3 cellular contexts compared by ENCODE assay signal in the genomic region with DNA sequence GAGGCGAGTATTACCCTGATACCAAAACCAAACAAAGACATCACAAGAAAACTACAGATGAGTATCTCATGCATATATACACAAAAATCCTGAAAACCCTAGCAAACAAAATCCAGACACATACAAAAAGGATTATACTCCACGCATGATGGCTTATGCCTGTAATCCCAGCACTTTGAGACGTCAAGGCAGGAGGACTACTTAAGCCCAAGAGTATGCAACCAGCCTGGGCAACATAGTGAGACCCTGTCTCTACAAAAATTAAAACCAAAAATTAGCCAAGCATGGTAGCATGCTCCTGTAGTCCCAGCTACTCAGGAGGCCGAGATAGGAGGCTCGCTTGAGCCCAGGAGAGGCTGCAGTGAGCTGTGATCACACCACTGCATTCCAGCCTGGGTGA.
TF ChIP-seq lines count a peak whose summit lies in the region.

No MANE protein-coding gene starts in this region.

TF ChIP-seq in HepG2, 621 proteins besides CTCF, POLR2A, EP300 and RAD21:
- TF ChIP-seq, protein P1, sequence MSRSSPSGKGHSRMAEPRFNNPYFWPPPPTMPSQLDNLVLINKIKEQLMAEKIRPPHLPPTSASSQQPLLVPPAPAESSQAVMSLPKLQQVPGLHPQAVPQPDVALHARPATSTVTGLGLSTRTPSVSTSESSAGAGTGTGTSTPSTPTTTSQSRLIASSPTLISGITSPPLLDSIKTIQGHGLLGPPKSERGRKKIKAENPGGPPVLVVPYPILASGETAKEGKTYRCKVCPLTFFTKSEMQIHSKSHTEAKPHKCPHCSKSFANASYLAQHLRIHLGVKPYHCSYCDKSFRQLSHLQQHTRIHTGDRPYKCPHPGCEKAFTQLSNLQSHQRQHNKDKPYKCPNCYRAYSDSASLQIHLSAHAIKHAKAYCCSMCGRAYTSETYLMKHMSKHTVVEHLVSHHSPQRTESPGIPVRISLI (CRISPR knock-in tag; IDR thresholded peaks at IDR 0.05; ENCODE audit: borderline replicate concordance): 0 out of 2 replicates have a peak, but pooled peaks have one; percentile 21
- TF ChIP-seq, protein P2, sequence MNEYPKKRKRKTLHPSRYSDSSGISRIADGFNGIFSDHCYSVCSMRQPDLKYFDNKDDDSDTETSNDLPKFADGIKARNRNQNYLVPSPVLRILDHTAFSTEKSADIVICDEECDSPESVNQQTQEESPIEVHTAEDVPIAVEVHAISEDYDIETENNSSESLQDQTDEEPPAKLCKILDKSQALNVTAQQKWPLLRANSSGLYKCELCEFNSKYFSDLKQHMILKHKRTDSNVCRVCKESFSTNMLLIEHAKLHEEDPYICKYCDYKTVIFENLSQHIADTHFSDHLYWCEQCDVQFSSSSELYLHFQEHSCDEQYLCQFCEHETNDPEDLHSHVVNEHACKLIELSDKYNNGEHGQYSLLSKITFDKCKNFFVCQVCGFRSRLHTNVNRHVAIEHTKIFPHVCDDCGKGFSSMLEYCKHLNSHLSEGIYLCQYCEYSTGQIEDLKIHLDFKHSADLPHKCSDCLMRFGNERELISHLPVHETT (CRISPR knock-in tag; conservative IDR thresholded peaks at IDR 0.05): no peak
- TF ChIP-seq, protein P3, sequence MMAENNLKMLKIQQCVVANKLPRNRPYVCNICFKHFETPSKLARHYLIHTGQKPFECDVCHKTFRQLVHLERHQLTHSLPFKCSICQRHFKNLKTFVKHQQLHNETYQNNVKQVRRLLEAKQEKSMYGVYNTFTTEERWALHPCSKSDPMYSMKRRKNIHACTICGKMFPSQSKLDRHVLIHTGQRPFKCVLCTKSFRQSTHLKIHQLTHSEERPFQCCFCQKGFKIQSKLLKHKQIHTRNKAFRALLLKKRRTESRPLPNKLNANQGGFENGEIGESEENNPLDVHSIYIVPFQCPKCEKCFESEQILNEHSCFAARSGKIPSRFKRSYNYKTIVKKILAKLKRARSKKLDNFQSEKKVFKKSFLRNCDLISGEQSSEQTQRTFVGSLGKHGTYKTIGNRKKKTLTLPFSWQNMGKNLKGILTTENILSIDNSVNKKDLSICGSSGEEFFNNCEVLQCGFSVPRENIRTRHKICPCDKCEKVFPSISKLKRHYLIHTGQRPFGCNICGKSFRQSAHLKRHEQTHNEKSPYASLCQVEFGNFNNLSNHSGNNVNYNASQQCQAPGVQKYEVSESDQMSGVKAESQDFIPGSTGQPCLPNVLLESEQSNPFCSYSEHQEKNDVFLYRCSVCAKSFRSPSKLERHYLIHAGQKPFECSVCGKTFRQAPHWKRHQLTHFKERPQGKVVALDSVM (CRISPR knock-in tag; IDR thresholded peaks at IDR 0.05): peak; percentile 74
- peak; percentile 82 for TF ChIP-seq ZNF121 (CRISPR knock-in tag; IDR thresholded peaks at IDR 0.05)
- no peak for TF ChIP-seq SIN3A (IDR thresholded peaks at IDR 0.05; ENCODE audit: borderline replicate concordance, low read depth, low read length)
TF ChIP-seq in HepG2: peak in this region for 3.

TF ChIP-seq in HEK293, 187 proteins besides CTCF, POLR2A, EP300 and RAD21:
- TF ChIP-seq YY1 (tag by site-specific recombination; IDR thresholded peaks at IDR 0.05) (no peak), ZNF121 (tag by site-specific recombination; IDR thresholded peaks at IDR 0.05) (0 out of 2 replicates have a peak, but pooled peaks have one; percentile 36)

TF ChIP-seq in WTC11, 78 proteins besides CTCF, POLR2A, EP300 and RAD21:
- no peak for TF ChIP-seq FOXP1 (CRISPR knock-in tag; IDR thresholded peaks at IDR 0.05; ENCODE audit: borderline replicate concordance)
- no peak for TF ChIP-seq ARID4B (CRISPR knock-in tag; IDR thresholded peaks at IDR 0.05; ENCODE audit: borderline replicate concordance)
- TF ChIP-seq ZNF121 (CRISPR knock-in tag; IDR thresholded peaks at IDR 0.05): peak; percentile 71; the same call in 1 of the 2 replicates
TF ChIP-seq in WTC11: peak in this region for 1.
